31 cellular contexts compared by ENCODE assay signal in the genomic region with DNA sequence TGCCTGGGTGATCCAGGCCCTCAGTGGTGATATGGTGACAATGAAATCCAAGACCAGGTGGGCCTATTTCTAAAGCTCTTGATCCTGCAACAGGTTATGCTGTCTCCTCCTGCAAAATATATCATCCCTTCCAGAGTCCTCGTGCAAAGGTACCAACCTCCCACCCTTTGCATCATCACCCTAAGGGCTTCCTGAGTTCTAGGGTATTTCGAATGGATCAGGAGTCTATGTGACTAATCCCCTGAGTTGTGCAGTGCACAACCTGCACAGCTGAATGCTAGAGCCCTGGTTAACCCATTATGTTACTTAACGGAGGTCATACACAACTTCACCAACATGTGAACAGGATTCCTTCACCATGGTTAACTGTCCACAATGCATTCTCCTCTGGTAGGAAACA.
"Had no signal": no experiment of that assay in that cellular context is flagged by ENCODE, and none has a peak within 500 bp of the region (broad histone marks: within the 10 kb centered on the region; RNA-seq: fewer than 3 reads in every experiment).

No MANE protein-coding gene starts in this region.

- H3K9me3 Mint-ChIP-seq: activated CD4-positive, alpha-beta memory T cell treated with anti-CD3 and anti-CD28 coated beads for 36 hours; activated CD4-positive, alpha-beta T cell treated with anti-CD3 and anti-CD28 coated beads, Interleukin-2, amount 10 ng/mL, durations not matched to agents 24 days and 14 days; activated naive CD4-positive, alpha-beta T cell treated with anti-CD3 and anti-CD28 coated beads for 36 hours; activated naive CD4-positive, alpha-beta T cell treated with anti-CD3 and anti-CD28 coated beads, Interleukin-2, amount 50 U/mL, for 24 hours; activated naive CD8-positive, alpha-beta T cell treated with anti-CD3 and anti-CD28 coated beads for 36 hours; activated naive CD8-positive, alpha-beta T cell treated with anti-CD3 and anti-CD28 coated beads, Interleukin-2, amount 50 U/mL, for 24 hours; activated T-helper 1 cell treated with anti-CD3 and anti-CD28 coated beads, Interleukin-12 subunit alpha, Interleukin-12 subunit beta, Interleukin-2, Interleukin-4 antibody, amounts not matched to agents 30 ng/mL and 10 ng/mL and 1 ng/mL, durations not matched to agents 14 hours and 24 hours and 36 hours; activated T-helper 2 cell treated with anti-CD3 and anti-CD28 coated beads, Interferon-gamma antibody, Interleukin-2, Interleukin-4, amounts not matched to agents 10 μg/mL and 5 μg/mL and 100 μg/mL, durations not matched to agents 14 hours and 24 hours and 36 hours had no signal

- H3K27me3 ChIP-seq: adrenal gland, body of pancreas, cardiac muscle cell, colonic mucosa, gastroesophageal sphincter had no signal

- H3K4me3 Mint-ChIP-seq: activated CD4-positive, alpha-beta memory T cell treated with anti-CD3 and anti-CD28 coated beads for 36 hours; activated CD4-positive, alpha-beta T cell treated with anti-CD3 and anti-CD28 coated beads for 36 hours; activated CD4-positive, alpha-beta T cell treated with anti-CD3 and anti-CD28 coated beads, Interleukin-2, amount 10 ng/mL, durations not matched to agents 24 days and 14 days; activated CD8-positive, alpha-beta memory T cell treated with anti-CD3 and anti-CD28 coated beads, Interleukin-2, amount 10 ng/mL, durations not matched to agents 7 days and 5 days; activated CD8-positive, alpha-beta T cell treated with anti-CD3 and anti-CD28 coated beads, Interleukin-2, amount 10 ng/mL, durations not matched to agents 7 days and 5 days; activated naive CD4-positive, alpha-beta T cell treated with anti-CD3 and anti-CD28 coated beads for 36 hours; activated naive CD4-positive, alpha-beta T cell treated with anti-CD3 and anti-CD28 coated beads, Interleukin-2, amount 50 U/mL, for 24 hours; activated naive CD8-positive, alpha-beta T cell treated with anti-CD3 and anti-CD28 coated beads for 36 hours; activated naive CD8-positive, alpha-beta T cell treated with anti-CD3 and anti-CD28 coated beads, Interleukin-2, amount 50 U/mL, for 24 hours; activated T-helper 1 cell treated with anti-CD3 and anti-CD28 coated beads, Interleukin-12 subunit alpha, Interleukin-12 subunit beta, Interleukin-2, Interleukin-4 antibody, amounts not matched to agents 30 ng/mL and 10 ng/mL and 1 ng/mL, durations not matched to agents 14 hours and 24 hours and 36 hours had no signal

- H3K27me3 Mint-ChIP-seq: activated CD4-positive, alpha-beta T cell treated with anti-CD3 and anti-CD28 coated beads for 36 hours; activated naive CD4-positive, alpha-beta T cell treated with anti-CD3 and anti-CD28 coated beads, Interleukin-2, amount 50 U/mL, for 24 hours; activated naive CD8-positive, alpha-beta T cell treated with anti-CD3 and anti-CD28 coated beads for 36 hours had no signal

- H3K27ac ChIP-seq: adrenal gland, body of pancreas, cardiac muscle cell, colonic mucosa, gastroesophageal sphincter had no signal

- FAIRE-seq: endometrium, endothelial cell of umbilical vein had no signal

- H3K4me1 Mint-ChIP-seq: activated CD4-positive, alpha-beta T cell treated with anti-CD3 and anti-CD28 coated beads for 36 hours; activated CD4-positive, alpha-beta T cell treated with anti-CD3 and anti-CD28 coated beads, Interleukin-2, amount 10 ng/mL, durations not matched to agents 24 days and 14 days; activated CD8-positive, alpha-beta memory T cell treated with anti-CD3 and anti-CD28 coated beads, Interleukin-2, amount 10 ng/mL, durations not matched to agents 7 days and 5 days; activated naive CD8-positive, alpha-beta T cell treated with anti-CD3 and anti-CD28 coated beads for 36 hours had no signal

- H3K4me3 ChIP-seq: adrenal gland, body of pancreas, cardiac muscle cell, colonic mucosa, gastroesophageal sphincter had no signal

- H3K36me3 ChIP-seq: adrenal gland, cardiac muscle cell, colonic mucosa, gastroesophageal sphincter had no signal

- H3K27ac Mint-ChIP-seq: activated CD4-positive, alpha-beta memory T cell treated with anti-CD3 and anti-CD28 coated beads for 36 hours; activated CD4-positive, alpha-beta T cell treated with anti-CD3 and anti-CD28 coated beads for 36 hours; activated CD4-positive, alpha-beta T cell treated with anti-CD3 and anti-CD28 coated beads, Interleukin-2, amount 10 ng/mL, durations not matched to agents 24 days and 14 days; activated CD8-positive, alpha-beta memory T cell treated with anti-CD3 and anti-CD28 coated beads, Interleukin-2, amount 10 ng/mL, durations not matched to agents 7 days and 5 days; activated CD8-positive, alpha-beta T cell treated with anti-CD3 and anti-CD28 coated beads, Interleukin-2, amount 10 ng/mL, durations not matched to agents 7 days and 5 days; activated naive CD4-positive, alpha-beta T cell treated with anti-CD3 and anti-CD28 coated beads for 36 hours; activated naive CD4-positive, alpha-beta T cell treated with anti-CD3 and anti-CD28 coated beads, Interleukin-2, amount 50 U/mL, for 24 hours; activated naive CD8-positive, alpha-beta T cell treated with anti-CD3 and anti-CD28 coated beads for 36 hours; activated naive CD8-positive, alpha-beta T cell treated with anti-CD3 and anti-CD28 coated beads, Interleukin-2, amount 50 U/mL, for 24 hours; activated T-helper 1 cell treated with anti-CD3 and anti-CD28 coated beads, Interleukin-12 subunit alpha, Interleukin-12 subunit beta, Interleukin-2, Interleukin-4 antibody, amounts not matched to agents 30 ng/mL and 10 ng/mL and 1 ng/mL, durations not matched to agents 14 hours and 24 hours and 36 hours; activated T-helper 2 cell treated with anti-CD3 and anti-CD28 coated beads, Interferon-gamma antibody, Interleukin-2, Interleukin-4, amounts not matched to agents 10 μg/mL and 5 μg/mL and 100 μg/mL, durations not matched to agents 14 hours and 24 hours and 36 hours had no signal

- DNase-seq: activated CD4-positive, alpha-beta memory T cell treated with anti-CD3 and anti-CD28 coated beads for 36 hours; activated CD4-positive, alpha-beta T cell treated with anti-CD3 and anti-CD28 coated beads for 36 hours; activated CD4-positive, alpha-beta T cell treated with anti-CD3 and anti-CD28 coated beads, Interleukin-2, amount 10 ng/mL, durations not matched to agents 24 days and 14 days; activated CD4-positive, CD25-positive, alpha-beta regulatory T cell; activated CD4-positive, CD25-positive, alpha-beta regulatory T cell treated with anti-CD3 and anti-CD28 coated beads, Interleukin-2, amount 50 U/mL, for 72 hours; activated CD8-positive, alpha-beta memory T cell treated with anti-CD3 and anti-CD28 coated beads, Interleukin-2, amount 10 ng/mL, durations not matched to agents 7 days and 5 days; activated CD8-positive, alpha-beta memory T cell treated with anti-CD3 and anti-CD28 coated beads, Interleukin-2, amount 50 U/mL, for 4 hours; activated CD8-positive, alpha-beta T cell treated with anti-CD3 and anti-CD28 coated beads, Interleukin-2, amount 10 ng/mL, durations not matched to agents 7 days and 5 days; activated effector memory CD4-positive, alpha-beta T cell treated with anti-CD3 and anti-CD28 coated beads, Interleukin-2, amount 50 U/mL, for 16 hours; activated naive CD4-positive, alpha-beta T cell treated with anti-CD3 and anti-CD28 coated beads for 36 hours; activated naive CD8-positive, alpha-beta T cell treated with anti-CD3 and anti-CD28 coated beads for 36 hours; activated naive CD8-positive, alpha-beta T cell treated with anti-CD3 and anti-CD28 coated beads, Interleukin-2, amount 50 U/mL, for 24 hours; activated T-cell treated with anti-CD3 and anti-CD28 coated beads, Interleukin-2, amount 50 U/mL, for 1 hour; activated T-cell treated with anti-CD3 and anti-CD28 coated beads, Interleukin-2, amount 50 U/mL, for 48 hours; amygdala; aorta; body of pancreas; central memory CD4-positive, alpha-beta T cell; cerebellar nuclear complex; colonic mucosa; effector CD8-positive, alpha-beta T cell; foreskin fibroblast; T-helper 2 cell had no signal

- H3K36me3 Mint-ChIP-seq: activated CD4-positive, alpha-beta memory T cell treated with anti-CD3 and anti-CD28 coated beads for 36 hours; activated CD8-positive, alpha-beta memory T cell treated with anti-CD3 and anti-CD28 coated beads, Interleukin-2, amount 10 ng/mL, durations not matched to agents 7 days and 5 days; activated naive CD4-positive, alpha-beta T cell treated with anti-CD3 and anti-CD28 coated beads, Interleukin-2, amount 50 U/mL, for 24 hours; activated naive CD8-positive, alpha-beta T cell treated with anti-CD3 and anti-CD28 coated beads for 36 hours had no signal

- H3K9me3 ChIP-seq: adrenal gland, body of pancreas, colonic mucosa, gastroesophageal sphincter had no signal

- H3K4me1 ChIP-seq: adrenal gland, body of pancreas, colonic mucosa had no signal
